Comparison of ENCODE assay signal across 1 cellular context in the genomic region with DNA sequence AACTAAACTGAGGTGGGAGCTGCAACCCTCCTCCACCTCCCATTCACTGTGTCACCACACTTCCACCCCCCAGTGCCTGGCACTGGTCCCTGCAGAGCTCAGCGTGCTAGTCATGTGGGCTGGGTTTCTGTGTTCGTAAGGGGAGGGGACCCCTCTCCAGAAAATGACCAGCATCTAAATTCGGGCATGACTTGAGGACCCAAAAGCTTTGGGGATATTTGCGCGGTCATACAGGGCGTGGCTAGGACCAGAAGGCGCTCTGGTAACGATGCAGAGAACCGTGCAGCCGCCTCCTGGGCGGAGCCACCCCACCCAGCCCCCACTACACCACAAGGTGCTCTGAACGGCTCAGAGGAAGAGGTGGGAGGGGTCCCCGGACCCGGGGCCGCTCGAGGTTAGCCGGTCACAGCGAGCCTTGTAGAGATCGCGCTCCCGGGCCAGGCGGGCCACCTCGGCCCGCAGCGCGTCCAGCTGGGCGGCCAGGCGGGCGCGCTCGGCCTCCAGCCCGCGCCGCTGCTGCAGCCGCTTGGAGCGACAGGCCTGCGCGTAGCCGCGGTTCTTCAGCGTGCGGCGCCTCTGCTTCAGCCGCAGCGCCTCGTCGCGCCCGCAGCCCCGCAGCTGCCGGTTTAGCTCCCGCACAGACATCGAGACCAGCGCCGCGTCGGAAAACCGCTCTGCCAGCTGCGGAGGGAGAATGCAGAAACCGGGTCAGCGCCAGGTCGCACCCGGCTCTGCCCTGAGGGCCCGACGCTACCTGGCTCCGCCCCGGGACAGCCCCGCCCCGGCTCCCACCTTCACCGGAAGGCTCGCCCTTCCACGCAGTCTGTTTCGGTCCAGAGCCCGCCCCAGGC.
A peak's percentile ranks its signal among the peaks of the same experiment; 100 is the strongest.
TF ChIP-seq lines count a peak whose summit lies in the region.

No MANE protein-coding gene starts in this region.

TF ChIP-seq in HepG2, 621 proteins besides CTCF, POLR2A, EP300 and RAD21 (continued from another document and continues in another):
- TF ChIP-seq, protein P1, sequence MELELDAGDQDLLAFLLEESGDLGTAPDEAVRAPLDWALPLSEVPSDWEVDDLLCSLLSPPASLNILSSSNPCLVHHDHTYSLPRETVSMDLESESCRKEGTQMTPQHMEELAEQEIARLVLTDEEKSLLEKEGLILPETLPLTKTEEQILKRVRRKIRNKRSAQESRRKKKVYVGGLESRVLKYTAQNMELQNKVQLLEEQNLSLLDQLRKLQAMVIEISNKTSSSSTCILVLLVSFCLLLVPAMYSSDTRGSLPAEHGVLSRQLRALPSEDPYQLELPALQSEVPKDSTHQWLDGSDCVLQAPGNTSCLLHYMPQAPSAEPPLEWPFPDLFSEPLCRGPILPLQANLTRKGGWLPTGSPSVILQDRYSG (CRISPR knock-in tag; IDR thresholded peaks at IDR 0.05) = peak; percentile 91
- TF ChIP-seq CHD4 (IDR thresholded peaks at IDR 0.05; ENCODE audit: borderline replicate concordance, low read length) = no peak
- TF ChIP-seq, protein P2, sequence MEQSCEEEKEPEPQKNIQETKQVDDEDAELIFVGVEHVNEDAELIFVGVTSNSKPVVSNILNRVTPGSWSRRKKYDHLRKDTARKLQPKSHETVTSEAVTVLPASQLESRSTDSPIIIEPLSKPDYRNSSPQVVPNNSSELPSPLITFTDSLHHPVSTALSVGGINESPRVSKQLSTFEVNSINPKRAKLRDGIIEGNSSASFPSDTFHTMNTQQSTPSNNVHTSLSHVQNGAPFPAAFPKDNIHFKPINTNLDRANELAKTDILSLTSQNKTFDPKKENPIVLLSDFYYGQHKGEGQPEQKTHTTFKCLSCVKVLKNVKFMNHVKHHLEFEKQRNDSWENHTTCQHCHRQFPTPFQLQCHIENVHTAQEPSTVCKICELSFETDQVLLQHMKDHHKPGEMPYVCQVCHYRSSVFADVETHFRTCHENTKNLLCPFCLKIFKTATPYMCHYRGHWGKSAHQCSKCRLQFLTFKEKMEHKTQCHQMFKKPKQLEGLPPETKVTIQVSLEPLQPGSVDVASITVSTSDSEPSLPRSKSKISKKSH (CRISPR knock-in tag; IDR thresholded peaks at IDR 0.05; ENCODE audit: borderline replicate concordance) = peak; percentile 54; the same call in 1 of the 2 replicates
- TF ChIP-seq, protein P3, sequence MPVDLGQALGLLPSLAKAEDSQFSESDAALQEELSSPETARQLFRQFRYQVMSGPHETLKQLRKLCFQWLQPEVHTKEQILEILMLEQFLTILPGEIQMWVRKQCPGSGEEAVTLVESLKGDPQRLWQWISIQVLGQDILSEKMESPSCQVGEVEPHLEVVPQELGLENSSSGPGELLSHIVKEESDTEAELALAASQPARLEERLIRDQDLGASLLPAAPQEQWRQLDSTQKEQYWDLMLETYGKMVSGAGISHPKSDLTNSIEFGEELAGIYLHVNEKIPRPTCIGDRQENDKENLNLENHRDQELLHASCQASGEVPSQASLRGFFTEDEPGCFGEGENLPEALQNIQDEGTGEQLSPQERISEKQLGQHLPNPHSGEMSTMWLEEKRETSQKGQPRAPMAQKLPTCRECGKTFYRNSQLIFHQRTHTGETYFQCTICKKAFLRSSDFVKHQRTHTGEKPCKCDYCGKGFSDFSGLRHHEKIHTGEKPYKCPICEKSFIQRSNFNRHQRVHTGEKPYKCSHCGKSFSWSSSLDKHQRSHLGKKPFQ (CRISPR knock-in tag; IDR thresholded peaks at IDR 0.05; ENCODE audit: insufficient replicate concordance) = no peak
- no peak for TF ChIP-seq MLLT10 (CRISPR knock-in tag; IDR thresholded peaks at IDR 0.05)
- TF ChIP-seq, protein P4, sequence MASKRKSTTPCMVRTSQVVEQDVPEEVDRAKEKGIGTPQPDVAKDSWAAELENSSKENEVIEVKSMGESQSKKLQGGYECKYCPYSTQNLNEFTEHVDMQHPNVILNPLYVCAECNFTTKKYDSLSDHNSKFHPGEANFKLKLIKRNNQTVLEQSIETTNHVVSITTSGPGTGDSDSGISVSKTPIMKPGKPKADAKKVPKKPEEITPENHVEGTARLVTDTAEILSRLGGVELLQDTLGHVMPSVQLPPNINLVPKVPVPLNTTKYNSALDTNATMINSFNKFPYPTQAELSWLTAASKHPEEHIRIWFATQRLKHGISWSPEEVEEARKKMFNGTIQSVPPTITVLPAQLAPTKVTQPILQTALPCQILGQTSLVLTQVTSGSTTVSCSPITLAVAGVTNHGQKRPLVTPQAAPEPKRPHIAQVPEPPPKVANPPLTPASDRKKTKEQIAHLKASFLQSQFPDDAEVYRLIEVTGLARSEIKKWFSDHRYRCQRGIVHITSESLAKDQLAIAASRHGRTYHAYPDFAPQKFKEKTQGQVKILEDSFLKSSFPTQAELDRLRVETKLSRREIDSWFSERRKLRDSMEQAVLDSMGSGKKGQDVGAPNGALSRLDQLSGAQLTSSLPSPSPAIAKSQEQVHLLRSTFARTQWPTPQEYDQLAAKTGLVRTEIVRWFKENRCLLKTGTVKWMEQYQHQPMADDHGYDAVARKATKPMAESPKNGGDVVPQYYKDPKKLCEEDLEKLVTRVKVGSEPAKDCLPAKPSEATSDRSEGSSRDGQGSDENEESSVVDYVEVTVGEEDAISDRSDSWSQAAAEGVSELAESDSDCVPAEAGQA (IDR thresholded peaks at IDR 0.05; ENCODE audit: low read depth) = no peak
- TF ChIP-seq, protein P4 (CRISPR knock-in tag; IDR thresholded peaks at IDR 0.05; ENCODE audit: borderline replicate concordance) = peak; percentile 60; the same call in 1 of the 2 replicates
- no peak for TF ChIP-seq ZBTB8A (CRISPR knock-in tag; IDR thresholded peaks at IDR 0.05; ENCODE audit: borderline replicate concordance, low read depth)
- peak; percentile 99 for TF ChIP-seq ZNF550 (CRISPR knock-in tag; IDR thresholded peaks at IDR 0.05; ENCODE audit: borderline replicate concordance)
- TF ChIP-seq RAD51 (IDR thresholded peaks at IDR 0.05; ENCODE audit: borderline replicate concordance) = no peak
- TF ChIP-seq MXD4 (CRISPR knock-in tag; IDR thresholded peaks at IDR 0.05) = peak; percentile 46; the same call in 1 of the 2 replicates
- TF ChIP-seq ZNF331 (CRISPR knock-in tag; IDR thresholded peaks at IDR 0.05) = 0 out of 2 replicates have a peak, but pooled peaks have one; percentile 70
- peak; percentile 8 for TF ChIP-seq MEIS2 (CRISPR knock-in tag; IDR thresholded peaks at IDR 0.05)
- TF ChIP-seq ZMAT3 (CRISPR knock-in tag; conservative IDR thresholded peaks at IDR 0.05) = peak; percentile 81
- TF ChIP-seq ZNF839 (CRISPR knock-in tag; IDR thresholded peaks at IDR 0.05; ENCODE audit: borderline replicate concordance) = peak; percentile 29; the same call in 1 of the 2 replicates
- peak; percentile 78; the same call in 1 of the 2 replicates for TF ChIP-seq DMAP1 (CRISPR knock-in tag; IDR thresholded peaks at IDR 0.05)
- TF ChIP-seq, protein P5, sequence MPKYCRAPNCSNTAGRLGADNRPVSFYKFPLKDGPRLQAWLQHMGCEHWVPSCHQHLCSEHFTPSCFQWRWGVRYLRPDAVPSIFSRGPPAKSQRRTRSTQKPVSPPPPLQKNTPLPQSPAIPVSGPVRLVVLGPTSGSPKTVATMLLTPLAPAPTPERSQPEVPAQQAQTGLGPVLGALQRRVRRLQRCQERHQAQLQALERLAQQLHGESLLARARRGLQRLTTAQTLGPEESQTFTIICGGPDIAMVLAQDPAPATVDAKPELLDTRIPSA (CRISPR knock-in tag; IDR thresholded peaks at IDR 0.05; ENCODE audit: borderline replicate concordance) = 0 out of 2 replicates have a peak, but pooled peaks have one; percentile 19
- no peak for TF ChIP-seq PRMT3 (CRISPR knock-in tag; IDR thresholded peaks at IDR 0.05; ENCODE audit: borderline replicate concordance, low read depth)
- peak; percentile 46; the same call in 1 of the 2 replicates for TF ChIP-seq SP4 (CRISPR knock-in tag; IDR thresholded peaks at IDR 0.05)
- TF ChIP-seq ZEB1 (IDR thresholded peaks at IDR 0.05; ENCODE audit: insufficient replicate concordance, low read depth) = peak; percentile 89
- TF ChIP-seq, protein P6, sequence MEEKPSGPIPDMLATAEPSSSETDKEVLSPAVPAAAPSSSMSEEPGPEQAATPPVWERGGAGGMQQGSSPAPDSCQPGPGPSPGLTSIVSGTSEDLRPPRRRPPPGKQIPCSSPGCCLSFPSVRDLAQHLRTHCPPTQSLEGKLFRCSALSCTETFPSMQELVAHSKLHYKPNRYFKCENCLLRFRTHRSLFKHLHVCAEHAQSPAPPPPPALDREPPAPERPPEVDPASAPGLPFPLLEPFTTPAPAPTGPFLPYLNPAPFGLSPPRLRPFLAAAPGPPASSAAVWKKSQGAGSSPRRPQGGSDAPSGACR (CRISPR knock-in tag; IDR thresholded peaks at IDR 0.05) = 0 out of 2 replicates have a peak, but pooled peaks have one; percentile 42
- peak; percentile 40; the same call in 1 of the 2 replicates for TF ChIP-seq ZMYM4 (CRISPR knock-in tag; IDR thresholded peaks at IDR 0.05)
- TF ChIP-seq ZNF879 (CRISPR knock-in tag; IDR thresholded peaks at IDR 0.05) = peak; percentile 81
- peak; percentile 93; the same call in 1 of the 2 replicates for TF ChIP-seq BRCA1 (CRISPR knock-in tag; IDR thresholded peaks at IDR 0.05)
- TF ChIP-seq ZNF160 (CRISPR knock-in tag; IDR thresholded peaks at IDR 0.05) = no peak
- no peak for TF ChIP-seq IRX3 (CRISPR knock-in tag; IDR thresholded peaks at IDR 0.05; ENCODE audit: borderline replicate concordance, low read depth)
- no peak for TF ChIP-seq ZFP36L1 (CRISPR knock-in tag; IDR thresholded peaks at IDR 0.05)
- peak; percentile 44; the same call in 1 of the 2 replicates for TF ChIP-seq NR2F2 (IDR thresholded peaks at IDR 0.05; ENCODE audit: borderline replicate concordance, low read depth)
- peak; percentile 77; the same call in 1 of the 2 replicates for TF ChIP-seq SMAD3 (CRISPR knock-in tag; IDR thresholded peaks at IDR 0.05)
- TF ChIP-seq RNF2 (conservative IDR thresholded peaks at IDR 0.05; ENCODE audit: low read depth) = peak; percentile 94; the same call in 1 of the 2 replicates
- TF ChIP-seq, protein P7, sequence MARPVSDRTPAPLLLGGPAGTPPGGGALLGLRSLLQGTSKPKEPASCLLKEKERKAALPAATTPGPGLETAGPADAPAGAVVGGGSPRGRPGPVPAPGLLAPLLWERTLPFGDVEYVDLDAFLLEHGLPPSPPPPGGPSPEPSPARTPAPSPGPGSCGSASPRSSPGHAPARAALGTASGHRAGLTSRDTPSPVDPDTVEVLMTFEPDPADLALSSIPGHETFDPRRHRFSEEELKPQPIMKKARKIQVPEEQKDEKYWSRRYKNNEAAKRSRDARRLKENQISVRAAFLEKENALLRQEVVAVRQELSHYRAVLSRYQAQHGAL (CRISPR knock-in tag; IDR thresholded peaks at IDR 0.05; ENCODE audit: not compliant biosample characterization) = peak; percentile 70
- TF ChIP-seq SCMH1 (CRISPR knock-in tag; IDR thresholded peaks at IDR 0.05; ENCODE audit: borderline replicate concordance) = no peak
- peak; percentile 61 for TF ChIP-seq SP5 (CRISPR knock-in tag; IDR thresholded peaks at IDR 0.05; ENCODE audit: borderline replicate concordance, low read depth)
- peak; percentile 84 for TF ChIP-seq ZNF451 (CRISPR knock-in tag; IDR thresholded peaks at IDR 0.05)
- peak; percentile 96 for TF ChIP-seq ZNF773 (CRISPR knock-in tag; IDR thresholded peaks at IDR 0.05; ENCODE audit: borderline replicate concordance)
- no peak; the same call in none of the 2 replicates for TF ChIP-seq ZNF225 (CRISPR knock-in tag; IDR thresholded peaks at IDR 0.05)
- no peak for TF ChIP-seq ADNP (CRISPR knock-in tag; IDR thresholded peaks at IDR 0.05)
- TF ChIP-seq NRL (CRISPR knock-in tag; IDR thresholded peaks at IDR 0.05; ENCODE audit: borderline replicate concordance) = peak; percentile 87
- TF ChIP-seq ETV6 (CRISPR knock-in tag; conservative IDR thresholded peaks at IDR 0.05) = peak; percentile 66
- TF ChIP-seq NFE2 (CRISPR knock-in tag; IDR thresholded peaks at IDR 0.05) = no peak
- no peak for TF ChIP-seq ELF1 (CRISPR knock-in tag; IDR thresholded peaks at IDR 0.05)
- TF ChIP-seq GZF1 (CRISPR knock-in tag; IDR thresholded peaks at IDR 0.05) = 0 out of 2 replicates have a peak, but pooled peaks have one; percentile 17
- 0 out of 2 replicates have a peak, but pooled peaks have one; percentile 38 for TF ChIP-seq THYN1 (CRISPR knock-in tag; IDR thresholded peaks at IDR 0.05; ENCODE audit: borderline replicate concordance, low read depth)
- TF ChIP-seq, protein P8, sequence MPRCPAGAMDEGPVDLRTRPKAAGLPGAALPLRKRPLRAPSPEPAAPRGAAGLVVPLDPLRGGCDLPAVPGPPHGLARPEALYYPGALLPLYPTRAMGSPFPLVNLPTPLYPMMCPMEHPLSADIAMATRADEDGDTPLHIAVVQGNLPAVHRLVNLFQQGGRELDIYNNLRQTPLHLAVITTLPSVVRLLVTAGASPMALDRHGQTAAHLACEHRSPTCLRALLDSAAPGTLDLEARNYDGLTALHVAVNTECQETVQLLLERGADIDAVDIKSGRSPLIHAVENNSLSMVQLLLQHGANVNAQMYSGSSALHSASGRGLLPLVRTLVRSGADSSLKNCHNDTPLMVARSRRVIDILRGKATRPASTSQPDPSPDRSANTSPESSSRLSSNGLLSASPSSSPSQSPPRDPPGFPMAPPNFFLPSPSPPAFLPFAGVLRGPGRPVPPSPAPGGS (CRISPR knock-in tag; IDR thresholded peaks at IDR 0.05) = peak; percentile 54
- peak; percentile 39; the same call in 1 of the 2 replicates for TF ChIP-seq ZNF350 (CRISPR knock-in tag; IDR thresholded peaks at IDR 0.05; ENCODE audit: borderline replicate concordance, low read depth)
- TF ChIP-seq FOXO1 (CRISPR knock-in tag; IDR thresholded peaks at IDR 0.05) = peak; percentile 36; the same call in 1 of the 2 replicates
- no peak for TF ChIP-seq NONO (IDR thresholded peaks at IDR 0.05)
- peak; percentile 33; the same call in 1 of the 2 replicates for TF ChIP-seq NONO (CRISPR knock-in tag; conservative IDR thresholded peaks at IDR 0.05)
- TF ChIP-seq ZNF205 (CRISPR knock-in tag; IDR thresholded peaks at IDR 0.05) = peak; percentile 65; the same call in 1 of the 2 replicates
- peak; percentile 97 for TF ChIP-seq ZIK1 (CRISPR knock-in tag; IDR thresholded peaks at IDR 0.05; ENCODE audit: borderline replicate concordance, low read depth)
- no peak for TF ChIP-seq ZNF44 (CRISPR knock-in tag; IDR thresholded peaks at IDR 0.05)
- TF ChIP-seq HNRNPLL (IDR thresholded peaks at IDR 0.05; ENCODE audit: low read depth, low read length, poor library complexity, severe bottlenecking) = peak; percentile 72
- TF ChIP-seq ZNF7 (CRISPR knock-in tag; IDR thresholded peaks at IDR 0.05) = no peak
- peak; percentile 65; the same call in 1 of the 2 replicates for TF ChIP-seq ZNF510 (CRISPR knock-in tag; IDR thresholded peaks at IDR 0.05; ENCODE audit: low read depth)
